Comparison of ENCODE assay signal across 23 cellular contexts in the genomic region with DNA sequence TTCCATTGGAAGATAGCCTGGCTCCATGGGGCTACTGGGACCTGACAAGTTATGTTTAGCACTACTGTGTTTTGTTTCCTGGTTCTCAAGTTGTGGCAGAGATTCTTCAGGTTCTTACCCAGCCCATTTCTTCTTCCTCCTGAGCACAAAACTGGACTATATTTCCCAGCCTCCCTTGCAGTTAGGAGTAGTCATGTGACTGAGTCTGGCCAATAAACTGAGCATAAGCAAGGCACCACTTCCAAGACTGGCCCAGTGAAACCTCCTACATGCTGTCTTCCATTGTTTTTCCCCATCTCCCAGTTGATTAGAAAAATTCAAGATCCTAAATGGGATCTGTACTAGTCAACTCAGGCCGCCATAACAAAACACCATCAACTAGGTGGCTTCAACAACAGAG. TPM values are rescaled to one million over a fixed set of nuclear protein-coding genes. Genes with fewer than 3 reads are reported as not detected.
DNase-seq lines count a peak whose midpoint lies in the region; ATAC-seq, FAIRE-seq and TF ChIP-seq lines count a peak whose summit lies in the region.
"Had no signal": no experiment of that assay in that cellular context is flagged by ENCODE, and none has a peak within 500 bp of the region (broad histone marks: within the 10 kb centered on the region; RNA-seq: fewer than 3 reads in every experiment).

No MANE protein-coding gene starts in this region.

- H2AFZ ChIP-seq in SK-N-SH (ENCODE audit: low read depth), result no peak overlapping the region
- H2AFZ ChIP-seq in GM12878 (ENCODE audit: control insufficient read depth, low read depth, low read length), result no peak overlapping the region; the same call in 1 of the 2 replicates

- H3K4me3 ChIP-seq in SK-N-SH (ENCODE audit: low read depth in 2 of 2, low read length in 1 of 2) (no peak overlapping the region), GM12878 (no peak overlapping the region), uterus (no peak overlapping the region), transverse colon (no peak overlapping the region)
- H3K4me3 ChIP-seq: BLaER1 treated with 17β-estradiol and CSF1 and Interleukin-3, amounts not matched to agents 10 nM and 100 nM had no signal

- in situ Hi-C loops in GM12878 (cut with MboI) (loop anchor here (10.0 kb wide), 1 partner anchor 714 kb away; no protein-coding TSS in a partner anchor), transverse colon (cut with MboI; ENCODE audit: low pct_ligation_motif_present in 1 of 4, low pct_unique_long_range_greater_than_20kb in 1 of 4, low sequenced_read_pairs in 3 of 4) (no loop called here)

- WGBS in SK-N-SH (ENCODE audit: low lambda C conversion rate), result 69% methylated on average over 1 of the region's 1 CpG
- WGBS in GM12878 (ENCODE audit: insufficient coverage, insufficient replicate concordance, low lambda C conversion rate, missing lambda C conversion rate), result 60% methylated on average over 1 of the region's 1 CpG
- 96% methylated on average over 1 of the region's 1 CpG; no CpG with 5 or more reads in 1 of the 2 donors for WGBS in transverse colon (ENCODE audit: low coverage in 1 of 2), 2 donors

- SMC1A ChIA-PET in GM12878 (lab: Charles Lee; ENCODE audit: uncharacterized antibody, unreplicated experiment), result no interaction called here

- H4K20me1 ChIP-seq in SK-N-SH (ENCODE audit: insufficient read depth) (no peaks in the 10 kb centered on the region), GM12878 (ENCODE audit: control insufficient read depth, insufficient read depth) (no peaks in the 10 kb centered on the region)
- H4K20me1 ChIP-seq: BLaER1 treated with 17β-estradiol and CSF1 and Interleukin-3, amounts not matched to agents 10 nM and 100 nM had no signal

- ATAC-seq in SK-N-SH treated with all-trans-retinoic acid at 6 μM for 48 hours, result no peak
- peak; percentile 70 for ATAC-seq in GM12878
- no peak for ATAC-seq in HG03108 (IDR thresholded peaks at IDR 0.05; ENCODE audit: unreplicated experiment)
- ATAC-seq: CD8-positive, alpha-beta T cell had no signal

- DNase-seq in SK-N-SH (no peak), M059J (ENCODE audit: low read depth) (peak; percentile 12), GM12878 (ENCODE audit: low read depth, low spot score) (no peak), uterus (no peak), transverse colon (no peak)
- DNase-seq: CD8-positive, alpha-beta T cell; DMS79; H9; NCI-H1048; NCI-H1436 treated with DMSO at 0.1 percent for 48 hours; NCI-H2029; NCI-H2171; NCI-H446; NCI-H526 treated with DMSO at 0.1 percent for 48 hours; NK-92 treated with Interleukin-12 subunit alpha and Interleukin-12 subunit beta, amount 100 ng/mL, for 24 hours; Right ventricle myocardium superior; T-helper 1 cell had no signal

- POLR2A ChIA-PET in SK-N-SH (lab: Yijun Ruan, JAX) (no interaction called here), GM12878 (lab: Charles Lee) (no interaction called here)

- H3K9me2 ChIP-seq in SK-N-SH, result no peaks in the 10 kb centered on the region

- H3K79me2 ChIP-seq in SK-N-SH (ENCODE audit: insufficient read depth) (no peaks in the 10 kb centered on the region), GM12878 (ENCODE audit: control insufficient read depth, insufficient read depth, low read length) (no peaks in the 10 kb centered on the region)

- RAD21 ChIA-PET in GM12878 (lab: Charles Lee; ENCODE audit: unreplicated experiment), result no interaction called here

- H3K9me3 ChIP-seq in SK-N-SH, result no peaks in the 10 kb centered on the region
- no peaks in the 10 kb centered on the region for H3K9me3 ChIP-seq in GM12878 (replicated peaks; ENCODE audit: control insufficient read depth, insufficient read depth, low read length)
- H3K9me3 ChIP-seq in uterus, result no peaks in the 10 kb centered on the region
- no peaks in the 10 kb centered on the region for H3K9me3 ChIP-seq in transverse colon
- H3K9me3 ChIP-seq: BLaER1 treated with 17β-estradiol and CSF1 and Interleukin-3, amounts not matched to agents 10 nM and 100 nM had no signal

- BruUV-seq in GM12878 (replicated peaks; lab: Mats Ljungman, UMichigan), result no TSS peak

- H3F3A ChIP-seq in SK-N-SH (replicated peaks; ENCODE audit: insufficient read depth), result peaks cover 10% of the 10 kb centered on the region

- CTCF ChIA-PET in SK-N-SH (lab: Yijun Ruan, JAX), result no interaction called here
- CTCF ChIA-PET in GM12878 (lab: Yijun Ruan, JAX), result no interaction called here

- TF ChIP-seq RAD21 in SK-N-SH (IDR thresholded peaks at IDR 0.05; ENCODE audit: low read length), result no peak
- TF ChIP-seq RAD21 in GM12878 (IDR thresholded peaks at IDR 0.05; ENCODE audit: insufficient read depth, low read depth, low read length), result no peak

- H3K36me3 ChIP-seq in SK-N-SH (replicated peaks in 1 of 2; ENCODE audit: control insufficient read depth in 1 of 2, insufficient read depth in 2 of 2, low read length in 1 of 2), result no peaks in the 10 kb centered on the region
- no peaks in the 10 kb centered on the region for H3K36me3 ChIP-seq in GM12878 (ENCODE audit: control insufficient read depth in 2 of 2, insufficient read depth in 2 of 2, low read length in 1 of 2)
- no peaks in the 10 kb centered on the region for H3K36me3 ChIP-seq in uterus
- H3K36me3 ChIP-seq in transverse colon, result no peaks in the 10 kb centered on the region
- H3K36me3 ChIP-seq: BLaER1 treated with 17β-estradiol and CSF1 and Interleukin-3, amounts not matched to agents 10 nM and 100 nM had no signal

- TF ChIP-seq POLR2A in GM12878 (IDR thresholded peaks at IDR 0.05; ENCODE audit: low read depth, low read length) (no peak), uterus (IDR thresholded peaks at IDR 0.05) (no peak), transverse colon (IDR thresholded peaks at IDR 0.05) (no peak)

- FAIRE-seq in GM12878 (lab: Jason Lieb, UNC), result no peak
- FAIRE-seq: HTR-8/SVneo, RCC 7860 had no signal

- H3K27me3 ChIP-seq in SK-N-SH (ENCODE audit: insufficient read depth), result no peaks in the 10 kb centered on the region
- no peaks in the 10 kb centered on the region; a peak in 1 of 4 replicates for H3K27me3 ChIP-seq in GM12878 (replicated peaks in 1 of 2; ENCODE audit: control insufficient read depth in 2 of 2, insufficient read depth in 2 of 2, low read length in 1 of 2)
- H3K27me3 ChIP-seq in uterus, result no peaks in the 10 kb centered on the region
- H3K27me3 ChIP-seq in transverse colon, result peaks cover 3% of the 10 kb centered on the region
- H3K27me3 ChIP-seq: BLaER1 treated with 17β-estradiol and CSF1 and Interleukin-3, amounts not matched to agents 10 nM and 100 nM had no signal

- TF ChIP-seq EP300 in SK-N-SH (IDR thresholded peaks at IDR 0.05; ENCODE audit: borderline replicate concordance in 1 of 2, low read depth in 1 of 2, low read length in 1 of 2), result no peak
- no peak for TF ChIP-seq EP300 in GM12878 (IDR thresholded peaks at IDR 0.05; ENCODE audit: borderline replicate concordance in 1 of 2, control insufficient read depth in 1 of 2, low read depth in 2 of 2, low read length in 2 of 2)
- TF ChIP-seq EP300 in transverse colon (IDR thresholded peaks at IDR 0.05; ENCODE audit: low read depth), result no peak

- H3K27ac ChIP-seq in SK-N-SH (ENCODE audit: low read depth in 2 of 2, low read length in 1 of 2) (no peak overlapping the region), GM12878 (ENCODE audit: control insufficient read depth, insufficient read depth) (no peak overlapping the region), uterus (no peak overlapping the region), transverse colon (no peak overlapping the region)
- H3K27ac ChIP-seq: BLaER1 treated with 17β-estradiol and CSF1 and Interleukin-3, amounts not matched to agents 10 nM and 100 nM; HL-60 had no signal

- TF ChIP-seq CTCF in SK-N-SH (IDR thresholded peaks at IDR 0.05), result no peak
- TF ChIP-seq CTCF in GM12878 (IDR thresholded peaks at IDR 0.05 in 2 of 3, conservative IDR thresholded peaks at IDR 0.05 in 1 of 3; ENCODE audit: control insufficient read depth in 2 of 3, extremely low read depth in 1 of 3, insufficient read depth in 1 of 3, low read depth in 3 of 3, low read length in 3 of 3), result no peak
- no peak for TF ChIP-seq CTCF in uterus (IDR thresholded peaks at IDR 0.05)
- no peak for TF ChIP-seq CTCF in transverse colon (IDR thresholded peaks at IDR 0.05)

- H3K4me1 ChIP-seq in SK-N-SH (ENCODE audit: control insufficient read depth in 1 of 2, insufficient read depth in 2 of 2, low read depth in 1 of 2, low read length in 1 of 2) (peaks cover 0 to 4% of the 10 kb centered on the region in 2 experiments; a peak in 1 of 4 replicates), GM12878 (ENCODE audit: control insufficient read depth, insufficient read depth, low read length) (no peaks in the 10 kb centered on the region), uterus (no peaks in the 10 kb centered on the region), transverse colon (no peaks in the 10 kb centered on the region)

- H3K9ac ChIP-seq in SK-N-SH (no peak overlapping the region), GM12878 (ENCODE audit: control insufficient read depth, insufficient read depth, low read length) (no peak overlapping the region)
- H3K9ac ChIP-seq: BLaER1 treated with 17β-estradiol and CSF1 and Interleukin-3, amounts not matched to agents 10 nM and 100 nM had no signal

- H3K4me2 ChIP-seq in SK-N-SH (no peak overlapping the region), GM12878 (ENCODE audit: control insufficient read depth, insufficient read depth) (no peak overlapping the region)
- H3K4me2 ChIP-seq: BLaER1 treated with 17β-estradiol and CSF1 and Interleukin-3, amounts not matched to agents 10 nM and 100 nM had no signal

- intact Hi-C loops in GM12878 (cut with micrococcal nuclease; ENCODE audit: unreplicated experiment), result no loop called here
- intact Hi-C loops in uterus (cut with DNase I; ENCODE audit: low total_unique reads), result no loop called here
- intact Hi-C loops in transverse colon (cut with DNase I; ENCODE audit: low total_unique reads), result no loop called here

RNA-seq across cellular contexts. Expression of gene RBBP6, which starts 28.2 kb away (rescaled TPM):
- polyA plus RNA-seq in SK-N-SH (2012; rRNA removed) (15.1 and 21.8 TPM in 2 replicates), GM12878 (2011; rRNA removed) (80.2 and 118 TPM in 2 replicates), GM12878 (2014; fragmentation: Illumina TruSeq; extraction: Trizol) (65.5 and 78.0 TPM in 2 replicates), GM12878 (2014; fragmentation: Nextera tagmentation; extraction: Ambion mirVana) (10 to 100 TPM; 16.9 to 23.4 TPM), GM12878 (2014; rRNA removed) (30.5 and 41.1 TPM in 2 replicates), GM12878 (2016; fragmentation: Nextera tagmentation; extraction: Ambion mirVana) (10 to 100 TPM; 29.4 to 32.4 TPM)
- 15.1 and 19.6 TPM in 2 replicates for polyA plus RNA-seq in SK-N-SH (2012; cell fraction: cytosol; rRNA removed)
- polyA plus RNA-seq in SK-N-SH (2012; cell fraction: nucleus; rRNA removed), result 66.0 and 69.7 TPM in 2 replicates
- total RNA-seq in M059J (2014; rRNA removed; shearing (Covaris generic)), result 19.2 and 31.6 TPM in 2 replicates
- 336 and 342 TPM in 2 replicates for total RNA-seq in GM12878 (2013; cell fraction: nucleolus; rRNA removed)
- total RNA-seq in GM12878 (2014; rRNA removed) (20.1 and 20.6 TPM in 2 replicates), GM12878 (2014; rRNA removed; fragmentation: Illumina TruSeq; extraction: Trizol) (40.7 and 42.2 TPM in 2 replicates), GM12878 (2021) (54.0 and 57.3 TPM in 2 replicates), uterus (10 to 100 TPM; 48.7 to 89.1 (median 77.7) TPM), transverse colon (10 to 100 TPM; 38.5 to 67.5 (median 58.5) TPM)
- polyA plus RNA-seq in GM12878 (2011; ENCODE audit: low read depth), result 37.2 TPM
- polyA plus RNA-seq in GM12878 (2011; cell fraction: cytosol; rRNA removed), result 22.2 and 28.0 TPM in 2 replicates
- polyA plus RNA-seq in GM12878 (2011; cell fraction: nucleus; rRNA removed), result 96.8 and 101 TPM in 2 replicates
- 49.1 and 59.3 TPM in 2 replicates for polyA plus RNA-seq in GM12878 (2012)
- polyA minus RNA-seq in GM12878 (2011; rRNA and poly(A)+ RNA removed), result 63.2 and 83.5 TPM in 2 replicates
- 17.5 and 19.1 TPM in 2 replicates for polyA minus RNA-seq in GM12878 (2011; cell fraction: cytosol; rRNA and poly(A)+ RNA removed)
- polyA minus RNA-seq in GM12878 (2011; cell fraction: nucleus; rRNA and poly(A)+ RNA removed), result 91.2 and 130 TPM in 2 replicates

Comparison
In these comparisons a context has a peak if more than half of its experiments do, and no peak if none do; other contexts are left out.
1. Of the 26 proteins assayed by ChIP-seq in both GM12878 and SK-N-SH: peak only in GM12878: none; only in SK-N-SH: USF1; in both: none; in neither: 25.